29 cellular contexts compared by ENCODE assay signal in genomic region chr12:47178014-47178413, GRCh38.
"Had no signal": no experiment of that assay in that cellular context is flagged by ENCODE, and none has a peak within 500 bp of the region (broad histone marks: within the 10 kb centered on the region; RNA-seq: fewer than 3 reads in every experiment).

No MANE protein-coding gene starts in this region.

- H3K9me3 Mint-ChIP-seq: naive B cell; nephron; neural crest cell; stimulated activated memory B cell treated with anti-CD40 and anti-IgM and Interleukin-4, amounts not matched to agents 10 μg/mL and 1 μg/mL and 100 μg/mL, for 72 hours had no signal

- H3K36me3 ChIP-seq: left lung, neutrophil, right atrium auricular region, right lobe of liver, thyroid gland, transverse colon, upper lobe of left lung, vagina had no signal

- H3K4me3 Mint-ChIP-seq: nephron; neural crest cell; stimulated activated memory B cell treated with anti-CD40 and anti-IgM and Interleukin-4, amounts not matched to agents 10 μg/mL and 1 μg/mL and 100 μg/mL, for 72 hours had no signal

- H3K4me1 Mint-ChIP-seq: nephron, neural crest cell had no signal

- DNase-seq: hippocampal formation; kidney; left colon; left lung; lower lobe of right lung; mammary epithelial cell; mesenchymal stem cell; naive B cell; occipital lobe; psoas muscle; right lobe of liver; stimulated activated CD4-positive, alpha-beta T cell treated with anti-CD3 and anti-CD28 coated beads, Interleukin-1b, Interleukin-23, amount 100 ng/mL, for 48 hours; stimulated activated CD4-positive, alpha-beta T cell treated with anti-CD3 and anti-CD28 coated beads, Interleukin-2, amount 100 ng/mL, for 48 hours; stimulated activated CD4-positive, alpha-beta T cell treated with anti-CD3 and anti-CD28 coated beads, Interleukin-4, amount 100 ng/mL, for 4 hours; stimulated activated CD8-positive, alpha-beta memory T cell treated with anti-CD3 and anti-CD28 coated beads, Interleukin-4, amount 100 ng/mL, for 48 hours; stimulated activated naive CD8-positive, alpha-beta T cell treated with anti-CD3 and anti-CD28 coated beads, Interleukin-15, Interleukin-2, amounts not matched to agents 100 U/mL and 50 U/mL, for 24 hours; stomach; testis; thyroid gland; transverse colon; upper lobe of left lung had no signal

- H3K27me3 Mint-ChIP-seq: naive B cell; stimulated activated memory B cell treated with anti-CD40 and anti-IgM and Interleukin-4, amounts not matched to agents 10 μg/mL and 1 μg/mL and 100 μg/mL, for 72 hours had no signal

- H3K9me3 ChIP-seq: left lung, lower lobe of right lung, neutrophil, psoas muscle, right atrium auricular region, right lobe of liver, stomach, testis, thyroid gland, transverse colon, upper lobe of left lung, vagina had no signal

- ATAC-seq: left colon; left lung; lower lobe of right lung; psoas muscle; right lobe of liver; stimulated activated memory B cell treated with anti-CD40 and anti-IgM and Interleukin-4, amounts not matched to agents 10 μg/mL and 1 μg/mL and 100 μg/mL, for 72 hours; stimulated activated naive CD8-positive, alpha-beta T cell treated with anti-CD3 and anti-CD28 coated beads, Interleukin-15, Interleukin-2, amounts not matched to agents 100 U/mL and 50 U/mL, for 24 hours had no signal

- H3K4me3 ChIP-seq: left lung, lower lobe of right lung, psoas muscle, right atrium auricular region, right lobe of liver, smooth muscle cell, stomach, testis, thyroid gland, transverse colon, upper lobe of left lung, vagina had no signal

- H3K27ac Mint-ChIP-seq: nephron; stimulated activated memory B cell treated with anti-CD40 and anti-IgM and Interleukin-4, amounts not matched to agents 10 μg/mL and 1 μg/mL and 100 μg/mL, for 72 hours had no signal

- H3K4me1 ChIP-seq: left lung, parathyroid adenoma, psoas muscle, right atrium auricular region, right lobe of liver, stomach, testis, transverse colon, upper lobe of left lung, vagina had no signal
